In genomic region chr19:36139473-36140288, GRCh38 we compare ENCODE assay signal across 8 cellular contexts. TPM values are rescaled to one million over a fixed set of nuclear protein-coding genes. Genes with fewer than 3 reads are reported as not detected.
DNase-seq lines count a peak whose midpoint lies in the region; ATAC-seq and TF ChIP-seq lines count a peak whose summit lies in the region.

Gene CAPNS1 (plus strand): TSS chr19:36140066. CDS start chr19:36141012, 946 bp downstream.

- H3K9me3 ChIP-seq in Panc1 (ENCODE audit: control insufficient read depth, insufficient read depth, low read depth, low read length) = no peaks in the 10 kb centered on the region
- H3K9me3 ChIP-seq in esophagus squamous epithelium = no peaks in the 10 kb centered on the region
- H3K9me3 ChIP-seq in naive thymus-derived CD4-positive, alpha-beta T cell (ENCODE audit: control insufficient read depth in 2 of 3, low read length in 3 of 3) = no peaks in the 10 kb centered on the region

- DNase-seq in DMS79 treated with DMSO at 0.1 percent for 48 hours (lab: John Stamatoyannopoulos, UW) (peak; percentile 89), KG1 (lab: John Stamatoyannopoulos, UW) (peak; percentile 89), Panc1 (ENCODE audit: low read depth, low spot score) (peak; percentile 90), esophagus squamous epithelium (lab: John Stamatoyannopoulos, UW) (peak; percentile 62)
- DNase-seq in activated T-cell treated with anti-CD3 and anti-CD28 coated beads, Interleukin-2, amount 50 U/mL, for 48 hours = peak; percentile 93 to 96
- peak; percentile 82 to 95 (median 86) for DNase-seq in naive thymus-derived CD4-positive, alpha-beta T cell
- DNase-seq in stimulated activated naive B cell treated with anti-CD40 and anti-IgM and Interleukin-4, amounts not matched to agents 10 μg/mL and 1 μg/mL and 100 μg/mL, for 72 hours = peak; percentile 93

- no peaks in the 10 kb centered on the region for H3K27me3 Mint-ChIP-seq in naive thymus-derived CD4-positive, alpha-beta T cell
- H3K27me3 Mint-ChIP-seq in stimulated activated naive B cell treated with anti-CD40 and anti-IgM and Interleukin-4, amounts not matched to agents 10 μg/mL and 1 μg/mL and 100 μg/mL, for 72 hours = peaks cover 11 to 16% of the 10 kb centered on the region in 2 donors

- peaks cover 22% of the 10 kb centered on the region for H3K4me1 ChIP-seq in Panc1 (ENCODE audit: control insufficient read depth, insufficient read depth, low read length)
- peaks cover 26 to 64% (median 32%) of the 10 kb centered on the region in 3 donors for H3K4me1 ChIP-seq in esophagus squamous epithelium
- peaks cover 6 to 9% of the 10 kb centered on the region in 2 donors for H3K4me1 ChIP-seq in naive thymus-derived CD4-positive, alpha-beta T cell (ENCODE audit: control insufficient read depth in 2 of 2, insufficient read depth in 2 of 2, low read length in 2 of 2)

- H3K36me3 ChIP-seq in Panc1 (ENCODE audit: control insufficient read depth, insufficient read depth, low read length) (peaks cover 9% of the 10 kb centered on the region), esophagus squamous epithelium (peaks cover 9 to 33% (median 19%) of the 10 kb centered on the region in 3 donors)
- peaks cover 0 to 28% (median 6%) of the 10 kb centered on the region in 3 experiments for H3K36me3 ChIP-seq in naive thymus-derived CD4-positive, alpha-beta T cell (ENCODE audit: control insufficient read depth in 2 of 3, insufficient read depth in 3 of 3, low read length in 3 of 3)

- in situ Hi-C loops in Panc1 (cut with HindIII; ENCODE audit: low pct_unique_long_range_greater_than_20kb, low sequenced_read_pairs) = no loop called here

- 0% methylated on average over 7 to 19 of the region's 74 CpGs for WGBS in esophagus squamous epithelium, 2 donors

- POLR2A ChIA-PET in Panc1 (lab: Charles Lee) = interaction anchor here (0.6 kb wide), 1 partner anchor 70 kb away, joined by 5 read pairs; no protein-coding TSS in a partner anchor
- POLR2A ChIA-PET in naive thymus-derived CD4-positive, alpha-beta T cell (lab: Charles Lee) = interaction anchor here (0.6 to 4.3 kb wide), 9 partner anchors 9 to 1231 kb away, joined by 3 to 26 read pairs (median 4); partner anchors contain the start of genes POLR2I, TBCB, THAP8 and ZNF146

- peaks cover 0 to 23% (median 12%) of the 10 kb centered on the region in 5 donors for H3K36me3 Mint-ChIP-seq in naive thymus-derived CD4-positive, alpha-beta T cell
- peaks cover 22 to 30% of the 10 kb centered on the region in 2 donors for H3K36me3 Mint-ChIP-seq in stimulated activated naive B cell treated with anti-CD40 and anti-IgM and Interleukin-4, amounts not matched to agents 10 μg/mL and 1 μg/mL and 100 μg/mL, for 72 hours

- H3K4me1 Mint-ChIP-seq in naive thymus-derived CD4-positive, alpha-beta T cell = peaks cover 10 to 25% (median 15%) of the 10 kb centered on the region in 7 donors
- peaks cover 20 to 21% of the 10 kb centered on the region in 2 donors for H3K4me1 Mint-ChIP-seq in stimulated activated naive B cell treated with anti-CD40 and anti-IgM and Interleukin-4, amounts not matched to agents 10 μg/mL and 1 μg/mL and 100 μg/mL, for 72 hours

- H3K27ac ChIP-seq in Panc1 (ENCODE audit: low read length) (peak within 1 kb of the TSS; percentile 97), esophagus squamous epithelium (peak within 1 kb of the TSS; percentile 92 to 99 (median 99))
- H3K27ac ChIP-seq in naive thymus-derived CD4-positive, alpha-beta T cell (ENCODE audit: low read depth, low read length) = peak within 1 kb of the TSS; percentile 87

- H3K27me3 ChIP-seq in Panc1 (ENCODE audit: control insufficient read depth, insufficient read depth, low read length) (no peaks in the 10 kb centered on the region), esophagus squamous epithelium (no peaks in the 10 kb centered on the region)
- H3K27me3 ChIP-seq in naive thymus-derived CD4-positive, alpha-beta T cell (ENCODE audit: control insufficient read depth in 2 of 2, insufficient read depth in 2 of 2, low read length in 2 of 2) = no peaks in the 10 kb centered on the region

- TF ChIP-seq CTCF in Panc1 (IDR thresholded peaks at IDR 0.05) = no peak
- peak in 4 of 6 experiments; percentile 9 to 24 (median 22) for TF ChIP-seq CTCF in esophagus squamous epithelium (IDR thresholded peaks at IDR 0.05)

- peaks cover 0 to 2% (median 0%) of the 10 kb centered on the region in 11 donors for H3K9me3 Mint-ChIP-seq in naive thymus-derived CD4-positive, alpha-beta T cell
- peaks cover 5% of the 10 kb centered on the region in 2 donors for H3K9me3 Mint-ChIP-seq in stimulated activated naive B cell treated with anti-CD40 and anti-IgM and Interleukin-4, amounts not matched to agents 10 μg/mL and 1 μg/mL and 100 μg/mL, for 72 hours

- BruUV-seq in Panc1 (replicated peaks; lab: Mats Ljungman, UMichigan) = no TSS peak

- peak within 1 kb of the TSS; percentile 85 to 97 (median 91) for H3K27ac Mint-ChIP-seq in naive thymus-derived CD4-positive, alpha-beta T cell
- H3K27ac Mint-ChIP-seq in stimulated activated naive B cell treated with anti-CD40 and anti-IgM and Interleukin-4, amounts not matched to agents 10 μg/mL and 1 μg/mL and 100 μg/mL, for 72 hours = peak within 1 kb of the TSS; percentile 97

- peak; percentile 78 for ATAC-seq in GM21723 (IDR thresholded peaks at IDR 0.05; ENCODE audit: unreplicated experiment)
- peak; percentile 85 for ATAC-seq in Panc1
- ATAC-seq in naive thymus-derived CD4-positive, alpha-beta T cell = peak; percentile 83
- peak; percentile 81 to 86 for ATAC-seq in stimulated activated naive B cell treated with anti-CD40 and anti-IgM and Interleukin-4, amounts not matched to agents 10 μg/mL and 1 μg/mL and 100 μg/mL, for 72 hours (replicated peaks)

- CTCF ChIA-PET in Panc1 (lab: Charles Lee) = interaction anchor here (1.5 kb wide), 1 partner anchor 12 kb away, joined by 3 read pairs; no protein-coding TSS in a partner anchor
- CTCF ChIA-PET in naive thymus-derived CD4-positive, alpha-beta T cell (lab: Charles Lee) = interaction anchor here (1.5 kb wide), 1 partner anchor 12 kb away, joined by 4 read pairs; no protein-coding TSS in a partner anchor

- intact Hi-C loops in Panc1 (cut with micrococcal nuclease; ENCODE audit: unreplicated experiment) = no loop called here
- intact Hi-C loops in esophagus squamous epithelium (cut with DNase I) = no loop called here
- intact Hi-C loops in naive thymus-derived CD4-positive, alpha-beta T cell (cut with micrococcal nuclease) = loop anchor here (1.0 to 5.0 kb wide), 7 partner anchors 11 to 713 kb away; partner anchors contain the start of genes ZNF345 (in 2 of the 2), ZNF565 (in 2 of the 2) and ZNF850 (in 2 of the 2)

- peak in 3 of 4 donors; percentile 96 to 98 (median 97) for TF ChIP-seq POLR2A in esophagus squamous epithelium (IDR thresholded peaks at IDR 0.05)

- H3K4me3 ChIP-seq in Panc1 (ENCODE audit: low read depth in 2 of 2, low read length in 2 of 2) (peak within 1 kb of the TSS; percentile 75 to 96), esophagus squamous epithelium (peak within 1 kb of the TSS; percentile 68 to 88 (median 82))
- H3K4me3 ChIP-seq in naive thymus-derived CD4-positive, alpha-beta T cell (ENCODE audit: low read length) = peak within 1 kb of the TSS; percentile 99

- H3K4me3 Mint-ChIP-seq in naive thymus-derived CD4-positive, alpha-beta T cell = peak within 1 kb of the TSS; percentile 91 to 98 (median 95)
- peak within 1 kb of the TSS; percentile 84 to 97 for H3K4me3 Mint-ChIP-seq in stimulated activated naive B cell treated with anti-CD40 and anti-IgM and Interleukin-4, amounts not matched to agents 10 μg/mL and 1 μg/mL and 100 μg/mL, for 72 hours

RNA-seq across cellular contexts. Expression of gene CAPNS1, which starts in this region (rescaled TPM):
- 1,158 TPM for total RNA-seq in Panc1 (2021; ENCODE audit: unreplicated experiment)
- polyA plus RNA-seq in Panc1 (2012; ENCODE audit: insufficient read length) = 2,031 TPM
- total RNA-seq in esophagus squamous epithelium = 100 to 1,000 TPM; 211 to 284 (median 266) TPM
- total RNA-seq in naive thymus-derived CD4-positive, alpha-beta T cell = 100 to 1,000 TPM; 197 to 473 (median 207) TPM
- 10 to 100 TPM; 65.0 to 72.6 TPM for polyA plus RNA-seq in naive thymus-derived CD4-positive, alpha-beta T cell

Comparison
In these comparisons a context has a peak if more than half of its experiments do, and no peak if none do; other contexts are left out.
1. Peak in every context shown above with its lines: DNase-seq, ATAC-seq, H3K4me3 ChIP-seq and H3K27ac ChIP-seq.
2. intact Hi-C loops: an anchor here in naive thymus-derived CD4-positive, alpha-beta T cell (1.0 to 5.0 kb wide); none called in Panc1 and esophagus squamous epithelium.